Comparison of ENCODE assay signal across 13 cellular contexts in genomic region chr17:29433551-29433950, GRCh38. TPM values are rescaled to one million over a fixed set of nuclear protein-coding genes. Genes with fewer than 3 reads are reported as not detected.
DNase-seq lines count a peak whose midpoint lies in the region; ATAC-seq, FAIRE-seq and TF ChIP-seq lines count a peak whose summit lies in the region.
"Had no signal": no experiment of that assay in that cellular context is flagged by ENCODE, and none has a peak within 500 bp of the region (broad histone marks: within the 10 kb centered on the region; RNA-seq: fewer than 3 reads in every experiment).

No MANE protein-coding gene starts in this region.

- no TSS peak for BruUV-seq in A673 (replicated peaks; lab: Mats Ljungman, UMichigan)

- H3K9me3 ChIP-seq in A673 (ENCODE audit: low read depth, low read length, poor library complexity, severe bottlenecking) (no peaks in the 10 kb centered on the region), small intestine (ENCODE audit: control insufficient read depth, low read depth) (no peaks in the 10 kb centered on the region)
- H3K9me3 ChIP-seq: ovary had no signal

- no peaks in the 10 kb centered on the region for H3K27me3 ChIP-seq in A673 (replicated peaks; ENCODE audit: insufficient read depth, low read depth, low read length, poor library complexity)
- no peaks in the 10 kb centered on the region for H3K27me3 ChIP-seq in small intestine (ENCODE audit: control insufficient read depth in 2 of 2, insufficient read depth in 2 of 2, low read length in 2 of 2)
- H3K27me3 ChIP-seq: ovary had no signal

- WGBS in small intestine, 3 donors = 72 to 94% (median 90%) methylated on average over 4 of the region's 4 CpGs

- peaks cover 8% of the 10 kb centered on the region for H3K9me3 Mint-ChIP-seq in WTC11
- H3K9me3 Mint-ChIP-seq: activated T-helper 1 cell treated with anti-CD3 and anti-CD28 coated beads, Interleukin-12 subunit alpha, Interleukin-12 subunit beta, Interleukin-2, Interleukin-4 antibody, amounts not matched to agents 30 ng/mL and 10 ng/mL and 1 ng/mL, durations not matched to agents 14 hours and 24 hours and 36 hours had no signal

- ATAC-seq in WTC11 (peak; percentile 46; the same call in 1 of the 2 replicates), HG03045 (IDR thresholded peaks at IDR 0.05; ENCODE audit: unreplicated experiment) (no peak)

- H3K4me3 Mint-ChIP-seq in WTC11 = no peak overlapping the region
- H3K4me3 Mint-ChIP-seq: activated T-helper 1 cell treated with anti-CD3 and anti-CD28 coated beads, Interleukin-12 subunit alpha, Interleukin-12 subunit beta, Interleukin-2, Interleukin-4 antibody, amounts not matched to agents 30 ng/mL and 10 ng/mL and 1 ng/mL, durations not matched to agents 14 hours and 24 hours and 36 hours had no signal

- CTCF ChIA-PET in A673 (lab: Charles Lee) = no interaction called here
- CTCF ChIA-PET in WTC11 (lab: Charles Lee) = interaction anchor here (0.6 to 1.7 kb wide), 5 partner anchors 63 to 180 kb away, joined by 3 to 6 read pairs (median 3); no protein-coding TSS in a partner anchor
- CTCF ChIA-PET in GM10248 (lab: Yijun Ruan, JAX) = interaction anchor here (1.2 to 1.6 kb wide), 2 partner anchors 12 to 64 kb away, joined by 4 read pairs; no protein-coding TSS in a partner anchor

- H3K36me3 ChIP-seq in A673 (ENCODE audit: insufficient read depth, low read length, poor library complexity, severe bottlenecking) = no peaks in the 10 kb centered on the region
- H3K36me3 ChIP-seq in small intestine (ENCODE audit: control insufficient read depth in 2 of 2, insufficient read depth in 2 of 2, low read length in 2 of 2) = no peaks in the 10 kb centered on the region
- H3K36me3 ChIP-seq: ovary had no signal

- POLR2A ChIA-PET in A673 (lab: Charles Lee; ENCODE audit: low non-redundant PET) = interaction anchor here (0.6 kb wide), 1 partner anchor 18 kb away, joined by 6 read pairs; no protein-coding TSS in a partner anchor
- POLR2A ChIA-PET in WTC11 (lab: Charles Lee) = no interaction called here
- POLR2A ChIA-PET in GM10248 (lab: Yijun Ruan, JAX) = interaction anchor here (0.7 kb wide), 1 partner anchor 396 kb away, joined by 3 read pairs; no protein-coding TSS in a partner anchor

- peak overlapping the region; percentile 47 for H3K27ac Mint-ChIP-seq in WTC11
- H3K27ac Mint-ChIP-seq: activated T-helper 1 cell treated with anti-CD3 and anti-CD28 coated beads, Interleukin-12 subunit alpha, Interleukin-12 subunit beta, Interleukin-2, Interleukin-4 antibody, amounts not matched to agents 30 ng/mL and 10 ng/mL and 1 ng/mL, durations not matched to agents 14 hours and 24 hours and 36 hours had no signal

- no peaks in the 10 kb centered on the region for H3K27me3 Mint-ChIP-seq in WTC11 (ENCODE audit: low read depth)

- no peak for TF ChIP-seq CTCF in A673 (conservative IDR thresholded peaks at IDR 0.05; ENCODE audit: low read depth, low read length)
- TF ChIP-seq CTCF in GM12875 (IDR thresholded peaks at IDR 0.05; ENCODE audit: borderline replicate concordance, insufficient read depth, low read depth, low read length) = no peak
- no peak for TF ChIP-seq CTCF in WTC11 (IDR thresholded peaks at IDR 0.05)
- TF ChIP-seq CTCF in GM10248 (IDR thresholded peaks at IDR 0.05; ENCODE audit: control extremely low read depth, extremely low read depth, low read depth, missing control alignments) = no peak

- H3K4me3 ChIP-seq in A673 (ENCODE audit: low read depth, low read length, poor library complexity, severe bottlenecking) (no peak overlapping the region), GM12875 (ENCODE audit: low read depth, low read length) (peak overlapping the region; percentile 5), small intestine (ENCODE audit: low read depth in 1 of 2, low read length in 2 of 2) (no peak overlapping the region)
- H3K4me3 ChIP-seq: ovary had no signal

- no peak for FAIRE-seq in small intestine (lab: Jason Lieb, UNC)

- peaks cover 8% of the 10 kb centered on the region for H3K36me3 Mint-ChIP-seq in WTC11

- H3K4me1 ChIP-seq in A673 (ENCODE audit: insufficient read depth, low read length, poor library complexity, severe bottlenecking) = peaks cover 33% of the 10 kb centered on the region
- no peaks in the 10 kb centered on the region for H3K4me1 ChIP-seq in small intestine (ENCODE audit: control insufficient read depth in 2 of 2, insufficient read depth in 1 of 2, low read depth in 1 of 2, low read length in 1 of 2)

- H3K27ac ChIP-seq in A673 (ENCODE audit: low read depth, low read length, poor library complexity, severe bottlenecking) = peak overlapping the region; percentile 59
- H3K27ac ChIP-seq in small intestine (ENCODE audit: low read depth in 1 of 2, low read length in 1 of 2) = no peak overlapping the region
- H3K27ac ChIP-seq: ovary had no signal

- intact Hi-C loops in A673 (cut with micrococcal nuclease; ENCODE audit: unreplicated experiment) = no loop called here

- H3K4me1 Mint-ChIP-seq in WTC11 = peaks cover 25% of the 10 kb centered on the region

- peak; percentile 43 for DNase-seq in A673 (ENCODE audit: low spot score)
- DNase-seq in WTC11 (ENCODE audit: low spot score) = no peak
- DNase-seq in iris pigment epithelial cell (ENCODE audit: low read depth) = peak; percentile 11
- no peak for DNase-seq in DMS 273 (lab: John Stamatoyannopoulos, UW; ENCODE audit: unreplicated experiment)
- no peak for DNase-seq in small intestine
- DNase-seq in GM10248 (ENCODE audit: extremely low spot score) = no peak
- DNase-seq: activated CD4-positive, alpha-beta T cell treated with anti-CD3 and anti-CD28 coated beads for 4 hours; effector CD8-positive, alpha-beta T cell; NCI-H2081 treated with DMSO at 0.1 percent for 48 hours; ovary had no signal

TF ChIP-seq in WTC11, 78 proteins besides CTCF, POLR2A, EP300 and RAD21 (continues in another document):
- TF ChIP-seq ZNF263 (CRISPR knock-in tag; IDR thresholded peaks at IDR 0.05; ENCODE audit: low read depth) = no peak
- TF ChIP-seq ARID4B (CRISPR knock-in tag; IDR thresholded peaks at IDR 0.05; ENCODE audit: borderline replicate concordance) = no peak
- no peak for TF ChIP-seq E2F5 (CRISPR knock-in tag; IDR thresholded peaks at IDR 0.05)
- no peak for TF ChIP-seq FOXP4 (CRISPR knock-in tag; IDR thresholded peaks at IDR 0.05)
- TF ChIP-seq EMX1 (CRISPR knock-in tag; IDR thresholded peaks at IDR 0.05) = no peak
- no peak for TF ChIP-seq NR2C2 (CRISPR knock-in tag; IDR thresholded peaks at IDR 0.05)
- TF ChIP-seq ZNF396 (CRISPR knock-in tag; IDR thresholded peaks at IDR 0.05; ENCODE audit: borderline replicate concordance) = no peak

RNA-seq across cellular contexts. Expression of gene TAOK1, which starts 43.4 kb away (rescaled TPM):
- total RNA-seq in A673 (2021) (83.8 and 85.5 TPM in 2 replicates), WTC11 (2021) (86.4 to 87.1 TPM (median 86.5 TPM) in 3 replicates)
- 1 to 10 TPM; 4.1 to 7.4 (median 4.5) TPM for polyA plus RNA-seq in small intestine

Comparison
In these comparisons a context has a peak if more than half of its experiments do, and no peak if none do; other contexts are left out.
1. DNase-seq: peak in A673 (single experiment) and iris pigment epithelial cell (single experiment); none in WTC11 (single experiment), DMS 273 (single experiment), small intestine (single experiment) and GM10248 (single experiment).